ENCODE assay signal across 10 cellular contexts in genomic region chr11:129023968-129024676, GRCh38.
A peak's percentile ranks its signal among the peaks of the same experiment; 100 is the strongest.
DNase-seq lines count a peak whose midpoint lies in the region; ATAC-seq and TF ChIP-seq lines count a peak whose summit lies in the region.
"Had no signal": no experiment of that assay in that cellular context is flagged by ENCODE, and none has a peak within 500 bp of the region (broad histone marks: within the 10 kb centered on the region; RNA-seq: fewer than 3 reads in every experiment).

No MANE protein-coding gene starts in this region.

- H3K4me3 ChIP-seq in HUES6 (ENCODE audit: low read depth, low read length): no peak overlapping the region

- no peaks in the 10 kb centered on the region for H3K36me3 ChIP-seq in HUES6 (ENCODE audit: control insufficient read depth, insufficient read depth, low read length)

- peak; percentile 52 for DNase-seq in amniotic epithelial cell (ENCODE audit: low read depth)
- DNase-seq in left colon: peak; percentile 81 to 91
- no peak for DNase-seq in HuH-7.5 (ENCODE audit: low spot score)
- no peak for DNase-seq in cerebellar cortex (ENCODE audit: low spot score)
- DNase-seq: DMS 273 treated with DMSO at 0.1 percent for 48 hours, Karpas-422 had no signal

- no peaks in the 10 kb centered on the region for H3K27me3 ChIP-seq in HUES6 (ENCODE audit: control insufficient read depth, insufficient read depth, low read length)

- TF ChIP-seq CTCF in 22Rv1 (IDR thresholded peaks at IDR 0.05): no peak

- H3K9ac ChIP-seq in HUES6 (ENCODE audit: low read length): no peak overlapping the region

- H3K9me3 ChIP-seq in HUES6 (ENCODE audit: control insufficient read depth, insufficient read depth, low read depth, low read length): no peaks in the 10 kb centered on the region

- ATAC-seq in left colon: peak; percentile 89
- no peak for ATAC-seq in GM19023 (IDR thresholded peaks at IDR 0.05; ENCODE audit: unreplicated experiment)
- ATAC-seq in GM18867 (IDR thresholded peaks at IDR 0.05; ENCODE audit: unreplicated experiment): no peak

- intact Hi-C loops in left colon (cut with DNase I, micrococcal nuclease): no loop called here

- peaks cover 9% of the 10 kb centered on the region for H3K4me1 ChIP-seq in HUES6 (ENCODE audit: control insufficient read depth, insufficient read depth, low read length)

- H3K27ac ChIP-seq in 22Rv1 (peak overlapping the region; percentile 67), HUES6 (ENCODE audit: low read depth, low read length) (0 out of 2 replicates have a peak overlapping the region, but pooled peaks have one; percentile 40)

Comparison
In these comparisons a context has a peak if more than half of its experiments do, and no peak if none do; other contexts are left out.
1. DNase-seq: peak in amniotic epithelial cell (single experiment) and left colon (2 of 2); none in HuH-7.5 (single experiment) and cerebellar cortex (single experiment).